35 cellular contexts compared by ENCODE assay signal in genomic region chr11:5514841-5515240, GRCh38. TPM values are rescaled to one million over a fixed set of nuclear protein-coding genes. Genes with fewer than 3 reads are reported as not detected.
"Had no signal": no experiment of that assay in that cellular context is flagged by ENCODE, and none has a peak within 500 bp of the region (broad histone marks: within the 10 kb centered on the region; RNA-seq: fewer than 3 reads in every experiment).

No MANE protein-coding gene starts in this region.

- H3K9me3 ChIP-seq: esophagus squamous epithelium, gastroesophageal sphincter had no signal

- H3K4me3 ChIP-seq: esophagus squamous epithelium, gastroesophageal sphincter had no signal

- ATAC-seq: activated naive CD4-positive, alpha-beta T cell treated with anti-CD3 and anti-CD28 coated beads, Interleukin-2, amount 50 U/mL, for 72 hours; activated T-cell treated with anti-CD3 and anti-CD28 coated beads, Interleukin-2, amount 50 U/mL, for 72 hours; effector memory CD8-positive, alpha-beta T cell; gastroesophageal sphincter; T-helper 17 cell; WTC11 had no signal

- H3K36me3 ChIP-seq: brain microvascular endothelial cell, esophagus squamous epithelium, gastroesophageal sphincter had no signal

- H3K27ac ChIP-seq: brain microvascular endothelial cell, esophagus squamous epithelium, gastroesophageal sphincter, VCaP had no signal

- H3K27me3 ChIP-seq: brain microvascular endothelial cell, esophagus squamous epithelium, gastroesophageal sphincter had no signal

- DNase-seq: activated CD4-positive, alpha-beta memory T cell treated with anti-CD3 and anti-CD28 coated beads, Interleukin-2, amount 10 ng/mL, durations not matched to agents 7 days and 5 days; activated CD4-positive, alpha-beta T cell treated with anti-CD3 and anti-CD28 coated beads for 1 hour; activated CD4-positive, alpha-beta T cell treated with anti-CD3 and anti-CD28 coated beads for 4 hours; activated CD4-positive, alpha-beta T cell treated with anti-CD3 and anti-CD28 coated beads, Interleukin-2, amount 10 ng/mL, durations not matched to agents 7 days and 5 days; activated CD4-positive, alpha-beta T cell treated with anti-CD3 and anti-CD28 coated beads, Interleukin-2, amount 50 U/mL, for 4 hours; activated CD8-positive, alpha-beta memory T cell treated with anti-CD3 and anti-CD28 coated beads, Interleukin-2, amount 50 U/mL, for 48 hours; activated gamma-delta T cell; activated naive CD4-positive, alpha-beta T cell; activated naive CD4-positive, alpha-beta T cell treated with anti-CD3 and anti-CD28 coated beads, Interleukin-2, amount 10 ng/mL, durations not matched to agents 7 days and 5 days; activated naive CD8-positive, alpha-beta T cell treated with anti-CD3 and anti-CD28 coated beads, Interleukin-2, amount 10 ng/mL, durations not matched to agents 7 days and 5 days; activated T-cell treated with anti-CD3 and anti-CD28 coated beads for 4 hours; activated T-cell treated with anti-CD3 and anti-CD28 coated beads, Interleukin-2, amount 50 U/mL, for 24 hours; activated T-cell treated with anti-CD3 and anti-CD28 coated beads, Interleukin-2, amount 50 U/mL, for 72 hours; amniotic stem cell; anterior cingulate cortex; brain microvascular endothelial cell; cortex of kidney; dermis blood vessel endothelial cell; effector CD4-positive, alpha-beta T cell; effector memory CD8-positive, alpha-beta T cell; erythroblast; esophagus squamous epithelium; foreskin melanocyte; T-helper 1 cell; T-helper 17 cell had no signal

- H3K4me1 ChIP-seq: esophagus squamous epithelium, gastroesophageal sphincter had no signal

RNA-seq across cellular contexts. Expression of gene UBQLNL, which starts 1.7 kb away (rescaled TPM):
- total RNA-seq: dermis blood vessel endothelial cell had no signal

RNA-seq across cellular contexts. Expression of gene UBQLN3, which starts 5.1 kb away (rescaled TPM):
- total RNA-seq: activated CD4-positive, alpha-beta memory T cell treated with anti-CD3 and anti-CD28 coated beads, Interleukin-2, amount 10 ng/mL, durations not matched to agents 7 days and 5 days; activated CD4-positive, alpha-beta T cell treated with anti-CD3 and anti-CD28 coated beads, Interleukin-2, amount 10 ng/mL, durations not matched to agents 7 days and 5 days; activated T-cell treated with anti-CD3 and anti-CD28 coated beads, Interleukin-2, amount 50 U/mL, for 72 hours; astrocyte; chondrocyte; dermis blood vessel endothelial cell; esophagus squamous epithelium; glomerular endothelial cell; WTC11 had no signal
- polyA plus RNA-seq: adipose tissue, fibroblast of lung had no signal

RNA-seq across cellular contexts. Expression of gene OR52D1, which starts 26.4 kb away (rescaled TPM):
- total RNA-seq: activated CD4-positive, alpha-beta memory T cell treated with anti-CD3 and anti-CD28 coated beads, Interleukin-2, amount 10 ng/mL, durations not matched to agents 7 days and 5 days; activated CD4-positive, alpha-beta T cell treated with anti-CD3 and anti-CD28 coated beads, Interleukin-2, amount 10 ng/mL, durations not matched to agents 7 days and 5 days; activated naive CD4-positive, alpha-beta T cell treated with anti-CD3 and anti-CD28 coated beads, Interleukin-2, amount 50 U/mL, for 72 hours; activated naive CD8-positive, alpha-beta T cell treated with anti-CD3 and anti-CD28 coated beads, Interleukin-2, amount 10 ng/mL, durations not matched to agents 7 days and 5 days; activated T-cell treated with anti-CD3 and anti-CD28 coated beads, Interleukin-2, amount 50 U/mL, for 72 hours; astrocyte; chondrocyte; dermis blood vessel endothelial cell; esophagus squamous epithelium; fibroblast of lung; fibroblast of villous mesenchyme; gastroesophageal sphincter; glomerular endothelial cell; T-helper 17 cell; WTC11 had no signal
- polyA plus RNA-seq: adipose tissue, fibroblast of lung had no signal

RNA-seq across cellular contexts. Expression of gene OR52H1, which starts 33.5 kb away (rescaled TPM):
- total RNA-seq: activated CD4-positive, alpha-beta memory T cell treated with anti-CD3 and anti-CD28 coated beads, Interleukin-2, amount 10 ng/mL, durations not matched to agents 7 days and 5 days; activated naive CD8-positive, alpha-beta T cell treated with anti-CD3 and anti-CD28 coated beads, Interleukin-2, amount 10 ng/mL, durations not matched to agents 7 days and 5 days; activated T-cell treated with anti-CD3 and anti-CD28 coated beads, Interleukin-2, amount 50 U/mL, for 72 hours; astrocyte; chondrocyte; dermis blood vessel endothelial cell; glomerular endothelial cell; T-helper 17 cell; WTC11 had no signal
- polyA plus RNA-seq: adipose tissue, fibroblast of lung had no signal
